ENCODE assay signal across 1 cellular context in the genomic region with DNA sequence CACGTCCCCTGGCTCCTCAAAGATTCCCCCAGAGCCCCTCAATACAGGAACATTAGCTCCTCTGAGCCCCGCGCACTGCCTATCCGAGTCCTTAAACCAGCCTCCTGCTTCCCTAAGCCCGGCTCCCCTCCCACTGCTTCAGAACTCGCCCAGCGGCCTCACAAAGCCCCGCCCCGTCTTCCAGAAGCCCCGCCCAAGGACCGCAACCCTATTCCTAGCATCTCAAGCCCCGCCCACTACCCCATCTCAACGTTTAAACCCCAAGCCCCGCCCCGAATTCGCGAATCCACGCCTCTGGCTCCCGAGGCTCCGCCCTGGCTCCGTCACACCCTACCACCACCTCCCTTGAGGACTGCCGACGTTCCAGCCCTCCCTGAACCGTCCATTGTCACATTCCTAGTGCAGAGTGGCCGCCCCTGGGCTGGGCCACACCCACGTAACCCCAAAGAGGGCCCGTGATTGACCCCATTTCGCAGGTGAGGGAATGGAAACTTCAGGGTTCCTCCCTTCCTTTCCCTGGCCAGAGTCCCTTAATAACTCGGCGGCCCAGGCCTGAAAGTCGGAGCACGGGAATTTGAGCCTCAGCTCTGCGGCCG.
TF ChIP-seq lines count a peak whose summit lies in the region.

No MANE protein-coding gene starts in this region.

TF ChIP-seq in HepG2, 621 proteins besides CTCF, POLR2A, EP300 and RAD21 (continued from another document and continues in another):
- 0 out of 2 replicates have a peak, but pooled peaks have one; percentile 5 for TF ChIP-seq HNRNPL (IDR thresholded peaks at IDR 0.05; ENCODE audit: low read depth, low read length)
- peak; percentile 73 for TF ChIP-seq HNRNPLL (IDR thresholded peaks at IDR 0.05; ENCODE audit: low read depth, low read length, poor library complexity, severe bottlenecking)
- TF ChIP-seq, protein P1, sequence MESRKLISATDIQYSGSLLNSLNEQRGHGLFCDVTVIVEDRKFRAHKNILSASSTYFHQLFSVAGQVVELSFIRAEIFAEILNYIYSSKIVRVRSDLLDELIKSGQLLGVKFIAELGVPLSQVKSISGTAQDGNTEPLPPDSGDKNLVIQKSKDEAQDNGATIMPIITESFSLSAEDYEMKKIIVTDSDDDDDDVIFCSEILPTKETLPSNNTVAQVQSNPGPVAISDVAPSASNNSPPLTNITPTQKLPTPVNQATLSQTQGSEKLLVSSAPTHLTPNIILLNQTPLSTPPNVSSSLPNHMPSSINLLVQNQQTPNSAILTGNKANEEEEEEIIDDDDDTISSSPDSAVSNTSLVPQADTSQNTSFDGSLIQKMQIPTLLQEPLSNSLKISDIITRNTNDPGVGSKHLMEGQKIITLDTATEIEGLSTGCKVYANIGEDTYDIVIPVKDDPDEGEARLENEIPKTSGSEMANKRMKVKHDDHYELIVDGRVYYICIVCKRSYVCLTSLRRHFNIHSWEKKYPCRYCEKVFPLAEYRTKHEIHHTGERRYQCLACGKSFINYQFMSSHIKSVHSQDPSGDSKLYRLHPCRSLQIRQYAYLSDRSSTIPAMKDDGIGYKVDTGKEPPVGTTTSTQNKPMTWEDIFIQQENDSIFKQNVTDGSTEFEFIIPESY (CRISPR knock-in tag; IDR thresholded peaks at IDR 0.05), result no peak
- no peak for TF ChIP-seq ATAD3A (CRISPR knock-in tag; IDR thresholded peaks at IDR 0.05)
- no peak for TF ChIP-seq HHEX (CRISPR knock-in tag; IDR thresholded peaks at IDR 0.05)
- no peak for TF ChIP-seq MYC (CRISPR knock-in tag; IDR thresholded peaks at IDR 0.05; ENCODE audit: borderline replicate concordance)
- TF ChIP-seq, protein P2, sequence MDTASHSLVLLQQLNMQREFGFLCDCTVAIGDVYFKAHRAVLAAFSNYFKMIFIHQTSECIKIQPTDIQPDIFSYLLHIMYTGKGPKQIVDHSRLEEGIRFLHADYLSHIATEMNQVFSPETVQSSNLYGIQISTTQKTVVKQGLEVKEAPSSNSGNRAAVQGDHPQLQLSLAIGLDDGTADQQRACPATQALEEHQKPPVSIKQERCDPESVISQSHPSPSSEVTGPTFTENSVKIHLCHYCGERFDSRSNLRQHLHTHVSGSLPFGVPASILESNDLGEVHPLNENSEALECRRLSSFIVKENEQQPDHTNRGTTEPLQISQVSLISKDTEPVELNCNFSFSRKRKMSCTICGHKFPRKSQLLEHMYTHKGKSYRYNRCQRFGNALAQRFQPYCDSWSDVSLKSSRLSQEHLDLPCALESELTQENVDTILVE (CRISPR knock-in tag; IDR thresholded peaks at IDR 0.05), result peak; percentile 13; the same call in 1 of the 2 replicates
- no peak; the same call in 1 of the 2 replicates for TF ChIP-seq ZNF441 (CRISPR knock-in tag; IDR thresholded peaks at IDR 0.05; ENCODE audit: borderline replicate concordance)
- TF ChIP-seq ZFP36L2 (CRISPR knock-in tag; IDR thresholded peaks at IDR 0.05), result no peak
- no peak for TF ChIP-seq ZNF496 (CRISPR knock-in tag; IDR thresholded peaks at IDR 0.05; ENCODE audit: insufficient replicate concordance)
- TF ChIP-seq, protein P3, sequence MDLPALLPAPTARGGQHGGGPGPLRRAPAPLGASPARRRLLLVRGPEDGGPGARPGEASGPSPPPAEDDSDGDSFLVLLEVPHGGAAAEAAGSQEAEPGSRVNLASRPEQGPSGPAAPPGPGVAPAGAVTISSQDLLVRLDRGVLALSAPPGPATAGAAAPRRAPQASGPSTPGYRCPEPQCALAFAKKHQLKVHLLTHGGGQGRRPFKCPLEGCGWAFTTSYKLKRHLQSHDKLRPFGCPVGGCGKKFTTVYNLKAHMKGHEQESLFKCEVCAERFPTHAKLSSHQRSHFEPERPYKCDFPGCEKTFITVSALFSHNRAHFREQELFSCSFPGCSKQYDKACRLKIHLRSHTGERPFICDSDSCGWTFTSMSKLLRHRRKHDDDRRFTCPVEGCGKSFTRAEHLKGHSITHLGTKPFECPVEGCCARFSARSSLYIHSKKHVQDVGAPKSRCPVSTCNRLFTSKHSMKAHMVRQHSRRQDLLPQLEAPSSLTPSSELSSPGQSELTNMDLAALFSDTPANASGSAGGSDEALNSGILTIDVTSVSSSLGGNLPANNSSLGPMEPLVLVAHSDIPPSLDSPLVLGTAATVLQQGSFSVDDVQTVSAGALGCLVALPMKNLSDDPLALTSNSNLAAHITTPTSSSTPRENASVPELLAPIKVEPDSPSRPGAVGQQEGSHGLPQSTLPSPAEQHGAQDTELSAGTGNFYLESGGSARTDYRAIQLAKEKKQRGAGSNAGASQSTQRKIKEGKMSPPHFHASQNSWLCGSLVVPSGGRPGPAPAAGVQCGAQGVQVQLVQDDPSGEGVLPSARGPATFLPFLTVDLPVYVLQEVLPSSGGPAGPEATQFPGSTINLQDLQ (CRISPR knock-in tag; IDR thresholded peaks at IDR 0.05), result no peak
- TF ChIP-seq, protein P4, sequence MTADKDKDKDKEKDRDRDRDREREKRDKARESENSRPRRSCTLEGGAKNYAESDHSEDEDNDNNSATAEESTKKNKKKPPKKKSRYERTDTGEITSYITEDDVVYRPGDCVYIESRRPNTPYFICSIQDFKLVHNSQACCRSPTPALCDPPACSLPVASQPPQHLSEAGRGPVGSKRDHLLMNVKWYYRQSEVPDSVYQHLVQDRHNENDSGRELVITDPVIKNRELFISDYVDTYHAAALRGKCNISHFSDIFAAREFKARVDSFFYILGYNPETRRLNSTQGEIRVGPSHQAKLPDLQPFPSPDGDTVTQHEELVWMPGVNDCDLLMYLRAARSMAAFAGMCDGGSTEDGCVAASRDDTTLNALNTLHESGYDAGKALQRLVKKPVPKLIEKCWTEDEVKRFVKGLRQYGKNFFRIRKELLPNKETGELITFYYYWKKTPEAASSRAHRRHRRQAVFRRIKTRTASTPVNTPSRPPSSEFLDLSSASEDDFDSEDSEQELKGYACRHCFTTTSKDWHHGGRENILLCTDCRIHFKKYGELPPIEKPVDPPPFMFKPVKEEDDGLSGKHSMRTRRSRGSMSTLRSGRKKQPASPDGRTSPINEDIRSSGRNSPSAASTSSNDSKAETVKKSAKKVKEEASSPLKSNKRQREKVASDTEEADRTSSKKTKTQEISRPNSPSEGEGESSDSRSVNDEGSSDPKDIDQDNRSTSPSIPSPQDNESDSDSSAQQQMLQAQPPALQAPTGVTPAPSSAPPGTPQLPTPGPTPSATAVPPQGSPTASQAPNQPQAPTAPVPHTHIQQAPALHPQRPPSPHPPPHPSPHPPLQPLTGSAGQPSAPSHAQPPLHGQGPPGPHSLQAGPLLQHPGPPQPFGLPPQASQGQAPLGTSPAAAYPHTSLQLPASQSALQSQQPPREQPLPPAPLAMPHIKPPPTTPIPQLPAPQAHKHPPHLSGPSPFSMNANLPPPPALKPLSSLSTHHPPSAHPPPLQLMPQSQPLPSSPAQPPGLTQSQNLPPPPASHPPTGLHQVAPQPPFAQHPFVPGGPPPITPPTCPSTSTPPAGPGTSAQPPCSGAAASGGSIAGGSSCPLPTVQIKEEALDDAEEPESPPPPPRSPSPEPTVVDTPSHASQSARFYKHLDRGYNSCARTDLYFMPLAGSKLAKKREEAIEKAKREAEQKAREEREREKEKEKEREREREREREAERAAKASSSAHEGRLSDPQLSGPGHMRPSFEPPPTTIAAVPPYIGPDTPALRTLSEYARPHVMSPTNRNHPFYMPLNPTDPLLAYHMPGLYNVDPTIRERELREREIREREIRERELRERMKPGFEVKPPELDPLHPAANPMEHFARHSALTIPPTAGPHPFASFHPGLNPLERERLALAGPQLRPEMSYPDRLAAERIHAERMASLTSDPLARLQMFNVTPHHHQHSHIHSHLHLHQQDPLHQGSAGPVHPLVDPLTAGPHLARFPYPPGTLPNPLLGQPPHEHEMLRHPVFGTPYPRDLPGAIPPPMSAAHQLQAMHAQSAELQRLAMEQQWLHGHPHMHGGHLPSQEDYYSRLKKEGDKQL (CRISPR knock-in tag; IDR thresholded peaks at IDR 0.05; ENCODE audit: low read depth), result no peak
- no peak for TF ChIP-seq ZNF354B (CRISPR knock-in tag; IDR thresholded peaks at IDR 0.05)
- no peak for TF ChIP-seq ZBTB3 (CRISPR knock-in tag; IDR thresholded peaks at IDR 0.05; ENCODE audit: borderline replicate concordance, low read depth)
- TF ChIP-seq NONO (IDR thresholded peaks at IDR 0.05), result no peak
- TF ChIP-seq NONO (CRISPR knock-in tag; conservative IDR thresholded peaks at IDR 0.05), result 0 out of 2 replicates have a peak, but pooled peaks have one; percentile 54
- no peak; the same call in 1 of the 2 replicates for TF ChIP-seq YEATS4 (CRISPR knock-in tag; IDR thresholded peaks at IDR 0.05; ENCODE audit: borderline replicate concordance)
- TF ChIP-seq SP2 (CRISPR knock-in tag; IDR thresholded peaks at IDR 0.05), result no peak
- TF ChIP-seq, protein P5, sequence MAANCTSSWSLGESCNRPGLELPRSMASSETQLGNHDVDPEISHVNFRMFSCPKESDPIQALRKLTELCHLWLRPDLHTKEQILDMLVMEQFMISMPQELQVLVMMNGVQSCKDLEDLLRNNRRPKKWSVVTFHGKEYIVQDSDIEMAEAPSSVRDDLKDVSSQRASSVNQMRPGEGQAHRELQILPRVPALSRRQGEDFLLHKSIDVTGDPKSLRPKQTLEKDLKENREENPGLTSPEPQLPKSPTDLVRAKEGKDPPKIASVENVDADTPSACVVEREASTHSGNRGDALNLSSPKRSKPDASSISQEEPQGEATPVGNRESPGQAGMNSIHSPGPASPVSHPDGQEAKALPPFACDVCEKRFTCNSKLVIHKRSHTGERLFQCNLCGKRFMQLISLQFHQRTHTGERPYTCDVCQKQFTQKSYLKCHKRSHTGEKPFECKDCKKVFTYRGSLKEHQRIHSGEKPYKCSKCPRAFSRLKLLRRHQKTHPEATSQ (CRISPR knock-in tag; IDR thresholded peaks at IDR 0.05; ENCODE audit: borderline replicate concordance), result 0 out of 2 replicates have a peak, but pooled peaks have one; percentile 46
- TF ChIP-seq REPIN1 (CRISPR knock-in tag; IDR thresholded peaks at IDR 0.05; ENCODE audit: borderline replicate concordance, low read depth), result peak; percentile 29; the same call in 1 of the 2 replicates
- TF ChIP-seq ARID2 (CRISPR knock-in tag; IDR thresholded peaks at IDR 0.05; ENCODE audit: borderline replicate concordance), result peak; percentile 19; the same call in 1 of the 2 replicates
- no peak for TF ChIP-seq ZNF703 (CRISPR knock-in tag; IDR thresholded peaks at IDR 0.05; ENCODE audit: borderline replicate concordance)
- TF ChIP-seq ZNF101 (CRISPR knock-in tag; IDR thresholded peaks at IDR 0.05; ENCODE audit: borderline replicate concordance, low read depth), result no peak
- no peak for TF ChIP-seq ZNF460 (CRISPR knock-in tag; IDR thresholded peaks at IDR 0.05; ENCODE audit: borderline replicate concordance)
- TF ChIP-seq CENPX (CRISPR knock-in tag; IDR thresholded peaks at IDR 0.05), result no peak
- TF ChIP-seq, protein P6, sequence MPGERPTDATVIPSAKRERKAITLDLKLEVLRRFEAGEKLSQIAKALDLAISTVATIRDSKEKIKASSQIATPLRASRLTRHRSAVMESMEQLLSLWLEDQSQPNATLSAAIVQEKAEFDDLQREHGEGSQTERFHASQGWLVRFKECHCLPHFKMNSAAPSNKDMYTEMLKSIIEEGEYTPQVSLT (CRISPR knock-in tag; IDR thresholded peaks at IDR 0.05; ENCODE audit: borderline replicate concordance, low read depth), result no peak
- no peak for TF ChIP-seq ZNF615 (CRISPR knock-in tag; IDR thresholded peaks at IDR 0.05; ENCODE audit: borderline replicate concordance)
- TF ChIP-seq HOXD1 (CRISPR knock-in tag; IDR thresholded peaks at IDR 0.05), result no peak
- no peak; the same call in 1 of the 2 replicates for TF ChIP-seq ZNF44 (CRISPR knock-in tag; IDR thresholded peaks at IDR 0.05)
- TF ChIP-seq, protein P7, sequence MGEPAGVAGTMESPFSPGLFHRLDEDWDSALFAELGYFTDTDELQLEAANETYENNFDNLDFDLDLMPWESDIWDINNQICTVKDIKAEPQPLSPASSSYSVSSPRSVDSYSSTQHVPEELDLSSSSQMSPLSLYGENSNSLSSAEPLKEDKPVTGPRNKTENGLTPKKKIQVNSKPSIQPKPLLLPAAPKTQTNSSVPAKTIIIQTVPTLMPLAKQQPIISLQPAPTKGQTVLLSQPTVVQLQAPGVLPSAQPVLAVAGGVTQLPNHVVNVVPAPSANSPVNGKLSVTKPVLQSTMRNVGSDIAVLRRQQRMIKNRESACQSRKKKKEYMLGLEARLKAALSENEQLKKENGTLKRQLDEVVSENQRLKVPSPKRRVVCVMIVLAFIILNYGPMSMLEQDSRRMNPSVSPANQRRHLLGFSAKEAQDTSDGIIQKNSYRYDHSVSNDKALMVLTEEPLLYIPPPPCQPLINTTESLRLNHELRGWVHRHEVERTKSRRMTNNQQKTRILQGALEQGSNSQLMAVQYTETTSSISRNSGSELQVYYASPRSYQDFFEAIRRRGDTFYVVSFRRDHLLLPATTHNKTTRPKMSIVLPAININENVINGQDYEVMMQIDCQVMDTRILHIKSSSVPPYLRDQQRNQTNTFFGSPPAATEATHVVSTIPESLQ (CRISPR knock-in tag; conservative IDR thresholded peaks at IDR 0.05), result 0 out of 2 replicates have a peak, but pooled peaks have one; percentile 33
- TF ChIP-seq, protein P8, sequence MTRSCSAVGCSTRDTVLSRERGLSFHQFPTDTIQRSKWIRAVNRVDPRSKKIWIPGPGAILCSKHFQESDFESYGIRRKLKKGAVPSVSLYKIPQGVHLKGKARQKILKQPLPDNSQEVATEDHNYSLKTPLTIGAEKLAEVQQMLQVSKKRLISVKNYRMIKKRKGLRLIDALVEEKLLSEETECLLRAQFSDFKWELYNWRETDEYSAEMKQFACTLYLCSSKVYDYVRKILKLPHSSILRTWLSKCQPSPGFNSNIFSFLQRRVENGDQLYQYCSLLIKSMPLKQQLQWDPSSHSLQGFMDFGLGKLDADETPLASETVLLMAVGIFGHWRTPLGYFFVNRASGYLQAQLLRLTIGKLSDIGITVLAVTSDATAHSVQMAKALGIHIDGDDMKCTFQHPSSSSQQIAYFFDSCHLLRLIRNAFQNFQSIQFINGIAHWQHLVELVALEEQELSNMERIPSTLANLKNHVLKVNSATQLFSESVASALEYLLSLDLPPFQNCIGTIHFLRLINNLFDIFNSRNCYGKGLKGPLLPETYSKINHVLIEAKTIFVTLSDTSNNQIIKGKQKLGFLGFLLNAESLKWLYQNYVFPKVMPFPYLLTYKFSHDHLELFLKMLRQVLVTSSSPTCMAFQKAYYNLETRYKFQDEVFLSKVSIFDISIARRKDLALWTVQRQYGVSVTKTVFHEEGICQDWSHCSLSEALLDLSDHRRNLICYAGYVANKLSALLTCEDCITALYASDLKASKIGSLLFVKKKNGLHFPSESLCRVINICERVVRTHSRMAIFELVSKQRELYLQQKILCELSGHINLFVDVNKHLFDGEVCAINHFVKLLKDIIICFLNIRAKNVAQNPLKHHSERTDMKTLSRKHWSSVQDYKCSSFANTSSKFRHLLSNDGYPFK (CRISPR knock-in tag; IDR thresholded peaks at IDR 0.05; ENCODE audit: borderline replicate concordance), result peak; percentile 62; the same call in 1 of the 2 replicates
- no peak for TF ChIP-seq ARHGAP35 (CRISPR knock-in tag; IDR thresholded peaks at IDR 0.05; ENCODE audit: borderline replicate concordance)
- TF ChIP-seq TSC22D2 (CRISPR knock-in tag; IDR thresholded peaks at IDR 0.05; ENCODE audit: borderline replicate concordance), result no peak
- TF ChIP-seq, protein P9, sequence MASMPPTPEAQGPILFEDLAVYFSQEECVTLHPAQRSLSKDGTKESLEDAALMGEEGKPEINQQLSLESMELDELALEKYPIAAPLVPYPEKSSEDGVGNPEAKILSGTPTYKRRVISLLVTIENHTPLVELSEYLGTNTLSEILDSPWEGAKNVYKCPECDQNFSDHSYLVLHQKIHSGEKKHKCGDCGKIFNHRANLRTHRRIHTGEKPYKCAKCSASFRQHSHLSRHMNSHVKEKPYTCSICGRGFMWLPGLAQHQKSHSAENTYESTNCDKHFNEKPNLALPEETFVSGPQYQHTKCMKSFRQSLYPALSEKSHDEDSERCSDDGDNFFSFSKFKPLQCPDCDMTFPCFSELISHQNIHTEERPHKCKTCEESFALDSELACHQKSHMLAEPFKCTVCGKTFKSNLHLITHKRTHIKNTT (CRISPR knock-in tag; IDR thresholded peaks at IDR 0.05), result no peak
